23 cellular contexts compared by ENCODE assay signal in genomic region chr1:18603212-18603852, GRCh38. TPM values are rescaled to one million over a fixed set of nuclear protein-coding genes. Genes with fewer than 3 reads are reported as not detected.
DNase-seq lines count a peak whose midpoint lies in the region; ATAC-seq and TF ChIP-seq lines count a peak whose summit lies in the region.
"Had no signal": no experiment of that assay in that cellular context is flagged by ENCODE, and none has a peak within 500 bp of the region (broad histone marks: within the 10 kb centered on the region; RNA-seq: fewer than 3 reads in every experiment).

No MANE protein-coding gene starts in this region.

- ATAC-seq in activated naive CD8-positive, alpha-beta T cell treated with anti-CD3 and anti-CD28 coated beads, Interleukin-2, amount 50 U/mL, for 24 hours: no peak

- H3K36me3 Mint-ChIP-seq in activated naive CD8-positive, alpha-beta T cell: no peaks in the 10 kb centered on the region
- H3K36me3 Mint-ChIP-seq in activated naive CD8-positive, alpha-beta T cell treated with anti-CD3 and anti-CD28 coated beads, Interleukin-2, amount 50 U/mL, for 24 hours (ENCODE audit: low read depth): no peaks in the 10 kb centered on the region
- H3K36me3 Mint-ChIP-seq in endodermal cell (ENCODE audit: low read depth): no peaks in the 10 kb centered on the region

- WGBS in endodermal cell (ENCODE audit: insufficient coverage in 1 of 2, insufficient read length in 1 of 2), 2 experiments: 61 to 71% methylated on average over 8 to 13 of the region's 13 CpGs

- H3K9me3 ChIP-seq in endodermal cell (ENCODE audit: control insufficient read depth, low read length): no peaks in the 10 kb centered on the region
- H3K9me3 ChIP-seq: Caco-2, SK-N-SH had no signal

- H3K27ac ChIP-seq in endodermal cell (ENCODE audit: low read depth, low read length): no peak overlapping the region
- H3K27ac ChIP-seq: KMS-11 had no signal

- TF ChIP-seq CTCF in endodermal cell (conservative IDR thresholded peaks at IDR 0.05): no peak
- TF ChIP-seq CTCF in GM10266 (IDR thresholded peaks at IDR 0.05; ENCODE audit: control insufficient read depth, insufficient read depth, low read depth, missing control alignments): no peak

- H3K9ac ChIP-seq in endodermal cell (ENCODE audit: extremely low read depth, low read length, poor library complexity, severe bottlenecking): no peak overlapping the region
- H3K9ac ChIP-seq: KMS-11, SK-N-SH had no signal

- H3K9me3 Mint-ChIP-seq in activated naive CD8-positive, alpha-beta T cell (ENCODE audit: low read depth): no peaks in the 10 kb centered on the region
- no peaks in the 10 kb centered on the region for H3K9me3 Mint-ChIP-seq in activated naive CD8-positive, alpha-beta T cell treated with anti-CD3 and anti-CD28 coated beads, Interleukin-2, amount 50 U/mL, for 24 hours
- no peaks in the 10 kb centered on the region for H3K9me3 Mint-ChIP-seq in endodermal cell
- H3K9me3 Mint-ChIP-seq: CD4-positive, alpha-beta T cell; HFFc6 had no signal

- no peak overlapping the region for H3K4me3 ChIP-seq in endodermal cell (ENCODE audit: low read length)

- no peaks in the 10 kb centered on the region for H3K4me1 Mint-ChIP-seq in activated naive CD8-positive, alpha-beta T cell (ENCODE audit: low read depth)
- no peaks in the 10 kb centered on the region for H3K4me1 Mint-ChIP-seq in activated naive CD8-positive, alpha-beta T cell treated with anti-CD3 and anti-CD28 coated beads, Interleukin-2, amount 50 U/mL, for 24 hours
- no peaks in the 10 kb centered on the region for H3K4me1 Mint-ChIP-seq in endodermal cell

- H3K36me3 ChIP-seq in endodermal cell (ENCODE audit: control insufficient read depth, insufficient read depth, low read length): no peaks in the 10 kb centered on the region

- no peaks in the 10 kb centered on the region for H3K4me1 ChIP-seq in endodermal cell (ENCODE audit: control insufficient read depth, insufficient read depth, low read length)
- H3K4me1 ChIP-seq: Caco-2 had no signal

- DNase-seq in activated naive CD8-positive, alpha-beta T cell treated with anti-CD3 and anti-CD28 coated beads, Interleukin-2, amount 50 U/mL, for 24 hours: no peak
- peak; percentile 73 for DNase-seq in NCI-H82 (lab: John Stamatoyannopoulos, UW)
- DNase-seq in endodermal cell: peak; percentile 63
- DNase-seq in NCI-H69 (lab: John Stamatoyannopoulos, UW): no peak
- no peak for DNase-seq in mucosa of gallbladder (ENCODE audit: low spot score)
- DNase-seq in GM10266 (ENCODE audit: extremely low spot score): no peak
- DNase-seq: Caco-2; CD4-positive, alpha-beta T cell; GOT3; HFFc6; MV-4-11; NCI-H1417; NCI-H187 treated with DMSO at 0.1 percent for 48 hours; NCI-H345; NCI-H526; NK-92 treated with Interleukin-12 subunit alpha and Interleukin-12 subunit beta, amount 100 ng/mL, for 24 hours; SHP77; SK-N-SH had no signal

- no peaks in the 10 kb centered on the region for H3K27me3 Mint-ChIP-seq in activated naive CD8-positive, alpha-beta T cell
- H3K27me3 Mint-ChIP-seq in activated naive CD8-positive, alpha-beta T cell treated with anti-CD3 and anti-CD28 coated beads, Interleukin-2, amount 50 U/mL, for 24 hours: peaks cover 11% of the 10 kb centered on the region
- peaks cover 91% of the 10 kb centered on the region for H3K27me3 Mint-ChIP-seq in endodermal cell (ENCODE audit: insufficient read depth)

- peaks cover 60% of the 10 kb centered on the region for H3K27me3 ChIP-seq in endodermal cell (ENCODE audit: control insufficient read depth, insufficient read depth, low read length, poor library complexity, severe bottlenecking)

- H3K4me3 Mint-ChIP-seq in activated naive CD8-positive, alpha-beta T cell: no peak overlapping the region
- no peak overlapping the region for H3K4me3 Mint-ChIP-seq in activated naive CD8-positive, alpha-beta T cell treated with anti-CD3 and anti-CD28 coated beads, Interleukin-2, amount 50 U/mL, for 24 hours
- no peak overlapping the region for H3K4me3 Mint-ChIP-seq in endodermal cell
- H3K4me3 Mint-ChIP-seq: CD4-positive, alpha-beta T cell; HFFc6 had no signal

- peak overlapping the region; percentile 22 for H3K27ac Mint-ChIP-seq in activated naive CD8-positive, alpha-beta T cell
- H3K27ac Mint-ChIP-seq in activated naive CD8-positive, alpha-beta T cell treated with anti-CD3 and anti-CD28 coated beads, Interleukin-2, amount 50 U/mL, for 24 hours: no peak overlapping the region
- no peak overlapping the region for H3K27ac Mint-ChIP-seq in endodermal cell
- H3K27ac Mint-ChIP-seq: CD4-positive, alpha-beta T cell; HFFc6 had no signal

RNA-seq across cellular contexts. Expression of gene PAX7, which starts 27.3 kb away (rescaled TPM):
- total RNA-seq in endodermal cell: 1 to 10 TPM; 2.2 to 2.4 TPM
- polyA plus RNA-seq in endodermal cell (2013, experiment 1 of 2): 13.1 TPM
- polyA plus RNA-seq in endodermal cell (2013, experiment 2 of 2): 12.1 TPM
- total RNA-seq in mucosa of gallbladder: not detected
- total RNA-seq: A172; CD4-positive, alpha-beta T cell; HFFc6; RPMI7951 had no signal
- polyA plus RNA-seq: BJ, SK-N-SH had no signal

Comparison
In these comparisons a context has a peak if more than half of its experiments do, and no peak if none do; other contexts are left out.
1. DNase-seq: peak in NCI-H82 (single experiment) and endodermal cell (single experiment); none in activated naive CD8-positive, alpha-beta T cell treated with anti-CD3 and anti-CD28 coated beads, Interleukin-2, amount 50 U/mL, for 24 hours (single experiment), NCI-H69 (single experiment), mucosa of gallbladder (single experiment) and GM10266 (single experiment).